Comparison of ENCODE assay signal across 24 cellular contexts in the genomic region with DNA sequence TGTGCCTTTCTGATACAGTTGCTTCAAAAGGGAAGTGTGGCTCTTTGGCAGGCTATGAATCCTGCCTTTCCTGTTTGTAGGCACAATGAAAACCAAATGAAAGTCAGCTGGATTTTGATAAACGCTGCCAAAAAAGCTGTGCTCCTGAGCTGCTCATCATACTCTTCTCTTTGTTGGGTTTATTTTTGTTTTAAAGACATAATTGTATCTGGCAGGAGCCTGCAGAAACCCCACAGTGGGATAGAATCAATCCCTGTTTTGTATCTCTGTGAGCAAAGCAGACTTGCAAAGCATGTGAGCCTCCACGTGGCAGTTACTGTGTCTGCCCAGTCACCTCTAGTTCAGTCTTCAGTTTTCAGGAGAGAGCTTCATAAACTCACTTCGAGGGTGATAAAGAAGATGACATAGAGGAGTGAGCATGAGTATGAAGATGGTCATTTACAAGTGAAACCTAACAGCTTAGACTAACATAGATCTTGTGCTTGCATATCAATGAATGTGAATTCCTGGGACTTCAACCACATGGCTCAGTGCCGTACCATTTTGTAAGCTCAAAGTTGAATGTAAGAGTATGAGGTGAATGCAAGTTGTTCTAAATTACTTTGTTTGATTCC.
A peak's percentile ranks its signal among the peaks of the same experiment; 100 is the strongest.
DNase-seq lines count a peak whose midpoint lies in the region; ATAC-seq, FAIRE-seq and TF ChIP-seq lines count a peak whose summit lies in the region.
"Had no signal": no experiment of that assay in that cellular context is flagged by ENCODE, and none has a peak within 500 bp of the region (broad histone marks: within the 10 kb centered on the region; RNA-seq: fewer than 3 reads in every experiment).

No MANE protein-coding gene starts in this region.

- H3K4me3 Mint-ChIP-seq in nephron: no peak overlapping the region
- H3K4me3 Mint-ChIP-seq: CD4-positive, alpha-beta T cell; stimulated activated naive B cell treated with anti-CD40 and anti-IgM and Interleukin-4, amounts not matched to agents 10 μg/mL and 1 μg/mL and 100 μg/mL, for 72 hours had no signal

- POLR2A ChIA-PET in IMR-90 (lab: Charles Lee; ENCODE audit: unreplicated experiment): no interaction called here
- POLR2A ChIA-PET in H1 (lab: Charles Lee; ENCODE audit: partially characterized antibody): no interaction called here

- no peaks in the 10 kb centered on the region for H3K79me2 ChIP-seq in H1 (ENCODE audit: control insufficient read depth in 1 of 2, insufficient read depth in 2 of 2, low read length in 2 of 2)
- H3K79me2 ChIP-seq: parathyroid adenoma had no signal

- H2AFZ ChIP-seq in IMR-90 (replicated peaks; ENCODE audit: low read length, poor library complexity) (peak overlapping the region; percentile 75), H1 (ENCODE audit: low read length) (peak overlapping the region; percentile 84)
- H2AFZ ChIP-seq: parathyroid adenoma had no signal

- H3K36me3 ChIP-seq in IMR-90 (ENCODE audit: control insufficient read depth, insufficient read depth, low read length) (no peaks in the 10 kb centered on the region), H1 (ENCODE audit: control insufficient read depth in 2 of 4, insufficient read depth in 4 of 4, low read length in 3 of 4) (no peaks in the 10 kb centered on the region; a peak in 1 of 8 replicates)
- H3K36me3 ChIP-seq: SJSA1, tibial artery had no signal

- H4K5ac ChIP-seq in IMR-90 (ENCODE audit: low read depth, low read length) (no peak overlapping the region), H1 (ENCODE audit: insufficient read length, low read depth, low read length) (no peak overlapping the region)

- H2AK9ac ChIP-seq in IMR-90 (replicated peaks; ENCODE audit: low read depth, low read length, poor library complexity): no peak overlapping the region

- dilution Hi-C loops in IMR-90 (cut with HindIII; ENCODE audit: low sequenced_read_pairs, unreplicated experiment): no loop called here

- intact Hi-C loops in IMR-90 (cut with micrococcal nuclease): no loop called here
- intact Hi-C loops in Right ventricle myocardium superior (cut with DNase I): no loop called here

- H3K14ac ChIP-seq in IMR-90 (replicated peaks; ENCODE audit: low read depth, low read length) (peak overlapping the region; percentile 13), H1 (ENCODE audit: insufficient read length) (no peak overlapping the region)

- no TSS peak for BruUV-seq in IMR-90 (replicated peaks; lab: Mats Ljungman, UMichigan)

- H3K27me3 Mint-ChIP-seq in nephron (ENCODE audit: low read depth): no peaks in the 10 kb centered on the region
- H3K27me3 Mint-ChIP-seq: CD4-positive, alpha-beta T cell; stimulated activated naive B cell treated with anti-CD40 and anti-IgM and Interleukin-4, amounts not matched to agents 10 μg/mL and 1 μg/mL and 100 μg/mL, for 72 hours had no signal

- peak overlapping the region; percentile 60 for H2BK20ac ChIP-seq in IMR-90 (ENCODE audit: low read depth, low read length)
- H2BK20ac ChIP-seq in H1 (ENCODE audit: low read length): no peak overlapping the region

- H3K36me3 Mint-ChIP-seq in nephron (ENCODE audit: low read depth): peaks cover under 1% of the 10 kb centered on the region
- H3K36me3 Mint-ChIP-seq: stimulated activated naive B cell treated with anti-CD40 and anti-IgM and Interleukin-4, amounts not matched to agents 10 μg/mL and 1 μg/mL and 100 μg/mL, for 72 hours had no signal

- H3K9ac ChIP-seq in IMR-90 (ENCODE audit: low read depth, low read length): no peak overlapping the region
- H3K9ac ChIP-seq in H1 (replicated peaks in 1 of 4; ENCODE audit: extremely low read depth in 1 of 4, low read depth in 3 of 4, low read length in 3 of 4): no peak overlapping the region; a peak in 2 of 7 replicates
- H3K9ac ChIP-seq: parathyroid adenoma had no signal

- TF ChIP-seq CTCF in IMR-90 (conservative IDR thresholded peaks at IDR 0.05; ENCODE audit: low read depth, low read length) (no peak), H1 (IDR thresholded peaks at IDR 0.05; ENCODE audit: control extremely low read depth in 1 of 3, insufficient read depth in 1 of 3, low read depth in 1 of 3, low read length in 3 of 3) (no peak), nephron (IDR thresholded peaks at IDR 0.05; ENCODE audit: unreplicated experiment in 3 of 3) (no peak)

- H3K4me3 ChIP-seq in IMR-90 (ENCODE audit: insufficient read depth, low read depth, low read length) (no peak overlapping the region), H1 (ENCODE audit: extremely low read depth in 1 of 4, insufficient read depth in 2 of 4, low read depth in 3 of 4, low read length in 4 of 4) (no peak overlapping the region)
- H3K4me3 ChIP-seq: SJSA1, tibial artery had no signal

- H3K79me1 ChIP-seq in IMR-90 (ENCODE audit: low read depth in 1 of 2, low read length in 2 of 2) (no peaks in the 10 kb centered on the region), H1 (ENCODE audit: low read depth, low read length) (no peaks in the 10 kb centered on the region)

- H2BK5ac ChIP-seq in IMR-90 (ENCODE audit: low read depth, low read length, poor library complexity, severe bottlenecking) (no peak overlapping the region), H1 (ENCODE audit: low read depth, low read length) (no peak overlapping the region)

- peaks cover 6% of the 10 kb centered on the region for H3K9me3 Mint-ChIP-seq in nephron

- no CpG with 5 or more reads among the region's 4 CpGs for WGBS in IMR-90 (ENCODE audit: extremely low coverage in 2 of 2, insufficient read length in 1 of 2), 2 experiments
- 75% methylated on average over 4 of the region's 4 CpGs; no CpG with 5 or more reads in 1 of the 2 experiments for WGBS in H1 (ENCODE audit: extremely low coverage in 1 of 2, insufficient coverage in 1 of 2, insufficient read length in 1 of 2, insufficient replicate concordance in 2 of 2, low coverage in 1 of 2, low lambda C conversion rate in 2 of 2, missing lambda C conversion rate in 1 of 2), 2 experiments

- TF ChIP-seq POLR2A in IMR-90 (IDR thresholded peaks at IDR 0.05; ENCODE audit: low read depth, low read length) (no peak), H1 (IDR thresholded peaks at IDR 0.05; ENCODE audit: control extremely low read depth in 1 of 2, low read depth in 2 of 2, low read length in 2 of 2) (no peak)

- H3K56ac ChIP-seq in IMR-90 (ENCODE audit: extremely low read depth, insufficient read depth, low read length): no peak overlapping the region
- no peak overlapping the region for H3K56ac ChIP-seq in H1 (replicated peaks; ENCODE audit: insufficient read length, low read depth, low read length)

- peak overlapping the region in 1 of 2 experiments; percentile 44; a peak in 1 of 4 replicates for H4K8ac ChIP-seq in IMR-90 (ENCODE audit: low read depth in 2 of 2, low read length in 2 of 2)
- no peak overlapping the region for H4K8ac ChIP-seq in H1 (ENCODE audit: extremely low read depth, insufficient read depth, low read length)

- H4K20me1 ChIP-seq in IMR-90 (ENCODE audit: insufficient read depth, low read length): no peaks in the 10 kb centered on the region
- H4K20me1 ChIP-seq in H1 (replicated peaks in 1 of 2; ENCODE audit: control insufficient read depth in 1 of 2, insufficient read depth in 2 of 2, low read length in 2 of 2): no peaks in the 10 kb centered on the region

- peak; percentile 29 for DNase-seq in IMR-90
- peak; percentile 45 for DNase-seq in NCI-H69 (lab: John Stamatoyannopoulos, UW)
- DNase-seq in H1 (ENCODE audit: low read depth in 1 of 2, low spot score in 2 of 2): no peak
- no peak for DNase-seq in Right ventricle myocardium superior
- DNase-seq in LoVo (ENCODE audit: low spot score): no peak
- DNase-seq: activated CD4-positive, alpha-beta T cell treated with anti-CD3 and anti-CD28 coated beads, Interleukin-2, amount 50 U/mL, for 4 hours; activated effector memory CD4-positive, alpha-beta T cell treated with anti-CD3 and anti-CD28 coated beads, Interleukin-2, amount 50 U/mL, for 16 hours; CD4-positive, alpha-beta T cell; DMS79; MV-4-11; NCI-H2107; PC-3; stimulated activated CD4-positive, alpha-beta T cell treated with anti-CD3 and anti-CD28 coated beads, Interleukin-1b, Interleukin-23, amount 100 ng/mL, for 48 hours; stimulated activated naive B cell treated with anti-CD40 and anti-IgM and Interleukin-4, amounts not matched to agents 10 μg/mL and 1 μg/mL and 100 μg/mL, for 72 hours; T-helper 2 cell; tibial artery had no signal

- H3K4me2 ChIP-seq in IMR-90 (ENCODE audit: low read depth, low read length) (peak overlapping the region; percentile 50; the same call in 1 of the 2 replicates), H1 (ENCODE audit: insufficient read depth in 1 of 2, low read depth in 2 of 2, low read length in 2 of 2) (no peak overlapping the region)

- H4K91ac ChIP-seq in IMR-90 (ENCODE audit: insufficient read depth, low read depth, low read length): no peak overlapping the region
- no peak overlapping the region for H4K91ac ChIP-seq in H1 (replicated peaks; ENCODE audit: insufficient read length, low read length)

- H3K23me2 ChIP-seq in H1 (ENCODE audit: low read depth, low read length): no peaks in the 10 kb centered on the region

- peaks cover 8% of the 10 kb centered on the region for H3K4me1 Mint-ChIP-seq in nephron
- H3K4me1 Mint-ChIP-seq: stimulated activated naive B cell treated with anti-CD40 and anti-IgM and Interleukin-4, amounts not matched to agents 10 μg/mL and 1 μg/mL and 100 μg/mL, for 72 hours had no signal

- H3K23ac ChIP-seq in IMR-90 (ENCODE audit: low read depth, low read length) (no peak overlapping the region), H1 (ENCODE audit: insufficient read length) (no peak overlapping the region)

- H2BK15ac ChIP-seq in IMR-90 (ENCODE audit: low read depth, low read length) (no peak overlapping the region), H1 (ENCODE audit: low read length) (no peak overlapping the region)

- ATAC-seq in IMR-90 (ENCODE audit: low read depth): peak; percentile 48
- no peak for ATAC-seq in GM19351 (IDR thresholded peaks at IDR 0.05; ENCODE audit: unreplicated experiment)
- no peak for ATAC-seq in Right ventricle myocardium superior (ENCODE audit: poor library complexity)
- ATAC-seq: PC-3; stimulated activated naive B cell treated with anti-CD40 and anti-IgM and Interleukin-4, amounts not matched to agents 10 μg/mL and 1 μg/mL and 100 μg/mL, for 72 hours had no signal

- no peak for FAIRE-seq in H1 (lab: Jason Lieb, UNC)
- FAIRE-seq: GM12892, GM19239, islet of Langerhans had no signal

- CTCF ChIA-PET in IMR-90 (lab: Yijun Ruan, JAX) (interaction anchor here (0.9 kb wide), 1 partner anchor 14 kb away, joined by 3 read pairs; no protein-coding TSS in a partner anchor), H1 (lab: Charles Lee; ENCODE audit: partially characterized antibody) (interaction anchor here (0.6 to 1.8 kb wide), 3 partner anchors 11 to 77 kb away, joined by 3 to 4 read pairs (median 3); no protein-coding TSS in a partner anchor)

- H2AK5ac ChIP-seq in IMR-90 (ENCODE audit: low read depth, low read length) (no peak overlapping the region), H1 (ENCODE audit: low read depth, low read length) (no peak overlapping the region)

- H3K4me1 ChIP-seq in IMR-90 (ENCODE audit: control insufficient read depth, insufficient read depth, low read length) (peaks cover 6% of the 10 kb centered on the region), H1 (replicated peaks in 1 of 4; ENCODE audit: control insufficient read depth in 3 of 4, insufficient read depth in 4 of 4, low read length in 3 of 4) (no peaks in the 10 kb centered on the region; a peak in 1 of 7 replicates)
- H3K4me1 ChIP-seq: parathyroid adenoma, tibial artery had no signal

- H3K18ac ChIP-seq in IMR-90 (ENCODE audit: low read depth, low read length) (peak overlapping the region; percentile 79; the same call in 1 of the 2 replicates), H1 (ENCODE audit: extremely low read depth, low read length) (no peak overlapping the region)

- TF ChIP-seq EP300 in H1 (IDR thresholded peaks at IDR 0.05; ENCODE audit: borderline replicate concordance in 1 of 2, low read depth in 2 of 2, low read length in 2 of 2): no peak

- 0 out of 2 replicates have a peak, but pooled peaks cover 2% of the 10 kb centered on the region for H3K9me3 ChIP-seq in IMR-90 (ENCODE audit: control insufficient read depth, insufficient read depth, low read length)
- H3K9me3 ChIP-seq in H1 (ENCODE audit: insufficient read depth in 2 of 2, low read depth in 1 of 2, low read length in 1 of 2): peaks cover 0 to 4% of the 10 kb centered on the region in 2 experiments; a peak in 2 of 4 replicates
- H3K9me3 ChIP-seq: SJSA1, tibial artery had no signal

- H2BK120ac ChIP-seq in IMR-90 (ENCODE audit: low read depth, low read length) (no peak overlapping the region), H1 (replicated peaks; ENCODE audit: low read depth, low read length) (no peak overlapping the region)

- H3K4ac ChIP-seq in IMR-90 (ENCODE audit: low read depth, low read length) (peak overlapping the region; percentile 1; the same call in 1 of the 2 replicates), H1 (replicated peaks; ENCODE audit: insufficient read length, low read depth, low read length) (no peak overlapping the region)

- TF ChIP-seq RAD21 in IMR-90 (IDR thresholded peaks at IDR 0.05; ENCODE audit: low read length): no peak
- TF ChIP-seq RAD21 in H1 (IDR thresholded peaks at IDR 0.05 in 1 of 2, conservative IDR thresholded peaks at IDR 0.05 in 1 of 2; ENCODE audit: low read depth in 2 of 2, low read length in 2 of 2): no peak

- in situ Hi-C loops in IMR-90 (cut with MboI; ENCODE audit: low sequenced_read_pairs): no loop called here

- H3K27me3 ChIP-seq in IMR-90 (ENCODE audit: control insufficient read depth, insufficient read depth, low read length) (no peaks in the 10 kb centered on the region), H1 (replicated peaks in 1 of 4; ENCODE audit: control insufficient read depth in 3 of 4, extremely low read depth in 1 of 4, insufficient read depth in 3 of 4, low read length in 3 of 4) (no peaks in the 10 kb centered on the region)
- H3K27me3 ChIP-seq: SJSA1, tibial artery had no signal

- no peak overlapping the region for H3K27ac ChIP-seq in IMR-90 (ENCODE audit: insufficient read depth, low read length)
- H3K27ac ChIP-seq in H1 (ENCODE audit: low read depth, low read length): no peak overlapping the region
- H3K27ac ChIP-seq: parathyroid adenoma, SJSA1, tibial artery, VCaP had no signal

- H2BK12ac ChIP-seq in H1 (ENCODE audit: low read depth, low read length): no peak overlapping the region

- peak overlapping the region; percentile 60 to 75 (median 66) for H3K27ac Mint-ChIP-seq in nephron
- H3K27ac Mint-ChIP-seq: CD4-positive, alpha-beta T cell; stimulated activated naive B cell treated with anti-CD40 and anti-IgM and Interleukin-4, amounts not matched to agents 10 μg/mL and 1 μg/mL and 100 μg/mL, for 72 hours had no signal

- H3K9me1 ChIP-seq in IMR-90 (ENCODE audit: insufficient read depth, low read length): peaks cover 8% of the 10 kb centered on the region

Comparison
In these comparisons a context has a peak if more than half of its experiments do, and no peak if none do; other contexts are left out.
1. DNase-seq: peak in IMR-90 (single experiment) and NCI-H69 (single experiment); none in H1 (0 of 2), Right ventricle myocardium superior (single experiment) and LoVo (single experiment).